In the genomic region with DNA sequence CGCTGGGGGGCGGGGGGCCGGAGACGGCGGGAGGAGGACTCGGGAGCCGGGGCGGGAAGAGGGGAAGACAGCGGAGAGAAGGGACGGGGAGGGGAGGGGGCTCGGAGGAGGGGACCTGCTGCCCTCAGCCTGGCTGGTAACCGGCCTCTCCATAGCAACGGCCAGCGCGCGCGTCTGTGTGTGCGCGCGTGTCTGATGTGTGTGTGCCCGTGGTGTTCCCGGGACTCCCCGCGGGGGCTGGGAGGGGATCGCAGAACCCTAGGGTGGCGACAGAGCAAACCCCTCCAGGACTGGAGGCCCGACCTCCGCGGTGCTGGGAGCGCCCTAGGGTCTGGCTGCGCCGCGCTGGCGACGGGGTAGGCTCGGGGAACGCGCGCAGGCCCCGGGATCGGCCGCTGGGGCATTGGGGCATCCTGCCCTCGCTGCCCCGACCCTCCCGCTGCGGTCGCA, we compare ENCODE assay signal across 17 cellular contexts.
DNase-seq lines count a peak whose midpoint lies in the region; ATAC-seq, FAIRE-seq and TF ChIP-seq lines count a peak whose summit lies in the region.
"Had no signal": no experiment of that assay in that cellular context is flagged by ENCODE, and none has a peak within 500 bp of the region (broad histone marks: within the 10 kb centered on the region; RNA-seq: fewer than 3 reads in every experiment).

No MANE protein-coding gene starts in this region.

- H3K4me2 ChIP-seq in mesendoderm (ENCODE audit: low read length), result peak overlapping the region; percentile 42
- H3K4me2 ChIP-seq: KMS-11 had no signal

- DNase-seq in left ventricle myocardium inferior, result no peak
- DNase-seq in Right ventricle myocardium superior, result no peak
- peak; percentile 1 to 46 (median 34) for DNase-seq in Peyer's patch
- no peak for DNase-seq in mesendoderm
- no peak for DNase-seq in small intestine
- DNase-seq: activated CD4-positive, alpha-beta T cell treated with anti-CD3 and anti-CD28 coated beads, Interleukin-2, amount 50 U/mL, for 1 hour; activated T-cell treated with anti-CD3 and anti-CD28 coated beads, Interleukin-2, amount 50 U/mL, for 72 hours; AML-193; DND-41; NCI-H1930; pancreas; thyroid gland had no signal

- ATAC-seq in Right ventricle myocardium superior (ENCODE audit: poor library complexity) (no peak), GM18867 (IDR thresholded peaks at IDR 0.05; ENCODE audit: unreplicated experiment) (no peak), GM19023 (IDR thresholded peaks at IDR 0.05; ENCODE audit: unreplicated experiment) (no peak)
- ATAC-seq: activated T-cell treated with anti-CD3 and anti-CD28 coated beads, Interleukin-2, amount 50 U/mL, for 72 hours; pancreas had no signal

- no peak overlapping the region for H3K27ac ChIP-seq in left ventricle myocardium inferior (replicated peaks)
- no peak overlapping the region for H3K27ac ChIP-seq in Peyer's patch
- H3K27ac ChIP-seq in mesendoderm (ENCODE audit: low read depth, low read length), result no peak overlapping the region
- no peak overlapping the region for H3K27ac ChIP-seq in thymus (ENCODE audit: low read depth)
- no peak overlapping the region for H3K27ac ChIP-seq in small intestine (ENCODE audit: low read depth in 1 of 2, low read length in 1 of 2)
- H3K27ac ChIP-seq: KMS-11, pancreas, RWPE1, thyroid gland had no signal

- no peak overlapping the region for H4K5ac ChIP-seq in mesendoderm (ENCODE audit: low read length)

- H3K4me1 ChIP-seq in left ventricle myocardium inferior, result peaks cover 52% of the 10 kb centered on the region
- H3K4me1 ChIP-seq in Peyer's patch, result peaks cover 0 to 44% (median 0%) of the 10 kb centered on the region in 4 donors
- H3K4me1 ChIP-seq in mesendoderm (ENCODE audit: control insufficient read depth, low read depth, low read length), result no peaks in the 10 kb centered on the region
- H3K4me1 ChIP-seq in thymus (ENCODE audit: control insufficient read depth, insufficient read depth, low read length), result peaks cover 21% of the 10 kb centered on the region
- H3K4me1 ChIP-seq in small intestine (ENCODE audit: control insufficient read depth in 2 of 2, insufficient read depth in 1 of 2, low read depth in 1 of 2, low read length in 1 of 2), result peaks cover 0 to 2% of the 10 kb centered on the region in 2 donors
- H3K4me1 ChIP-seq: pancreas had no signal

- H3K79me1 ChIP-seq in mesendoderm (ENCODE audit: low read length), result no peaks in the 10 kb centered on the region

- H2AK5ac ChIP-seq in mesendoderm (ENCODE audit: low read length), result no peak overlapping the region

- H3K56ac ChIP-seq in mesendoderm (ENCODE audit: low read length), result peak overlapping the region; percentile 34

- intact Hi-C loops in left ventricle myocardium inferior (cut with micrococcal nuclease) (no loop called here), Right ventricle myocardium superior (cut with DNase I) (no loop called here)

- TF ChIP-seq CTCF in left ventricle myocardium inferior (IDR thresholded peaks at IDR 0.05; ENCODE audit: borderline replicate concordance) (no peak), Peyer's patch (IDR thresholded peaks at IDR 0.05) (no peak)

- no peak overlapping the region for H3K4ac ChIP-seq in mesendoderm (ENCODE audit: low read depth, low read length)

- no peaks in the 10 kb centered on the region for H3K79me2 ChIP-seq in mesendoderm (ENCODE audit: control insufficient read depth, insufficient read depth, low read length)

- H3K9ac ChIP-seq in mesendoderm (ENCODE audit: low read length), result no peak overlapping the region
- H3K9ac ChIP-seq: KMS-11 had no signal

- H2BK120ac ChIP-seq in mesendoderm (ENCODE audit: low read depth, low read length), result no peak overlapping the region

- no peak overlapping the region for H2BK5ac ChIP-seq in mesendoderm (ENCODE audit: low read length)

- no peaks in the 10 kb centered on the region for H3K36me3 ChIP-seq in left ventricle myocardium inferior
- H3K36me3 ChIP-seq in Peyer's patch, result no peaks in the 10 kb centered on the region
- no peaks in the 10 kb centered on the region for H3K36me3 ChIP-seq in mesendoderm (ENCODE audit: control insufficient read depth, insufficient read depth, low read length)
- H3K36me3 ChIP-seq in thymus (ENCODE audit: control insufficient read depth, insufficient read depth), result no peaks in the 10 kb centered on the region
- no peaks in the 10 kb centered on the region for H3K36me3 ChIP-seq in small intestine (ENCODE audit: control insufficient read depth in 2 of 2, insufficient read depth in 2 of 2, low read length in 2 of 2)
- H3K36me3 ChIP-seq: pancreas, thyroid gland had no signal

- no peak overlapping the region for H4K8ac ChIP-seq in mesendoderm (ENCODE audit: low read depth, low read length)

- H2BK15ac ChIP-seq in mesendoderm (replicated peaks; ENCODE audit: low read depth), result no peak overlapping the region

- TF ChIP-seq POLR2A in Peyer's patch (IDR thresholded peaks at IDR 0.05), result no peak

- no peak overlapping the region for H3K18ac ChIP-seq in mesendoderm (ENCODE audit: low read length)

- peaks cover 78% of the 10 kb centered on the region for H3K27me3 ChIP-seq in left ventricle myocardium inferior (ENCODE audit: low read depth)
- peaks cover 0 to 39% of the 10 kb centered on the region in 2 donors for H3K27me3 ChIP-seq in Peyer's patch
- H3K27me3 ChIP-seq in mesendoderm (ENCODE audit: insufficient read depth, low read length, poor library complexity), result peaks cover 52% of the 10 kb centered on the region
- peaks cover 63% of the 10 kb centered on the region for H3K27me3 ChIP-seq in thymus (ENCODE audit: control insufficient read depth, insufficient read depth)
- peaks cover 26 to 28% of the 10 kb centered on the region in 2 donors for H3K27me3 ChIP-seq in small intestine (ENCODE audit: control insufficient read depth in 2 of 2, insufficient read depth in 2 of 2, low read length in 2 of 2)

- H3K23ac ChIP-seq in mesendoderm (ENCODE audit: low read length), result no peak overlapping the region

- H3K9me3 ChIP-seq in left ventricle myocardium inferior (replicated peaks), result no peaks in the 10 kb centered on the region
- H3K9me3 ChIP-seq in Peyer's patch, result no peaks in the 10 kb centered on the region
- no peaks in the 10 kb centered on the region for H3K9me3 ChIP-seq in thymus (ENCODE audit: control insufficient read depth)
- no peaks in the 10 kb centered on the region for H3K9me3 ChIP-seq in small intestine (ENCODE audit: control insufficient read depth, low read depth)
- H3K9me3 ChIP-seq: pancreas, thyroid gland had no signal

- WGBS in mesendoderm (ENCODE audit: extremely low coverage, insufficient coverage, low lambda C conversion rate), result no CpG with 5 or more reads among the region's 47 CpGs
- 3% methylated on average over 47 of the region's 47 CpGs for WGBS in thymus
- WGBS in small intestine, 3 donors, result 3 to 15% (median 8%) methylated on average over 37 to 47 of the region's 47 CpGs

- FAIRE-seq in small intestine (lab: Jason Lieb, UNC), result no peak
- FAIRE-seq: pancreas had no signal

- H3K4me3 ChIP-seq in left ventricle myocardium inferior, result peak overlapping the region; percentile 61
- H3K4me3 ChIP-seq in Peyer's patch, result no peak overlapping the region
- H3K4me3 ChIP-seq in mesendoderm (ENCODE audit: low read length), result no peak overlapping the region
- H3K4me3 ChIP-seq in thymus (ENCODE audit: low read length), result peak overlapping the region; percentile 9
- H3K4me3 ChIP-seq in small intestine (ENCODE audit: low read depth in 1 of 2, low read length in 2 of 2), result no peak overlapping the region
- H3K4me3 ChIP-seq: pancreas, thyroid gland had no signal

Comparison
In these comparisons a context has a peak if more than half of its experiments do, and no peak if none do; other contexts are left out.
1. DNase-seq: peak in Peyer's patch (3 of 3); none in left ventricle myocardium inferior (single experiment), Right ventricle myocardium superior (single experiment), mesendoderm (single experiment) and small intestine (single experiment).
2. H3K4me3 ChIP-seq: peak in left ventricle myocardium inferior (single experiment) and thymus (single experiment); none in Peyer's patch (0 of 4), mesendoderm (single experiment) and small intestine (0 of 2).